ENCODE assay signal across 8 cellular contexts in the genomic region with DNA sequence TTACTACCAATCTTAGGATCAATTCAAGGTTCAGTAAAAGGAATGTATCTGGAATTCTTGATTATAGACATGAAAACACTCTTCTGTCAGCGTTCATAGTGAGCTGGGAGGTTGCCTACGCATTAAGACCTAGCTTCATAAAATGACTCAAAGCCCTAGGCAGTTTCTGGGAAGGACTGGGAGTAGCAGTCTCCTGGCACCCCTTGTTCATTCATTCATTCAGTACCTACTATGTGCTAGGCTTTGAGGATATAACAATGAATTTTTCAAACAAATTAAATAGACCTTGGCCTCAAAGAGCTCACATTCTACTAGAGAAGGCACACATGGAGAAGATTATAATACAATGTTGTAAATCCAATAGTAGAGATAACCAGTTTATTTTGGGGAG.
"Had no signal": no experiment of that assay in that cellular context is flagged by ENCODE, and none has a peak within 500 bp of the region (broad histone marks: within the 10 kb centered on the region; RNA-seq: fewer than 3 reads in every experiment).

No MANE protein-coding gene starts in this region.

- H3K27me3 Mint-ChIP-seq: IgD-negative memory B cell had no signal

- H3K4me1 Mint-ChIP-seq: GM23338, H9, IgD-negative memory B cell had no signal

- H3K4me3 ChIP-seq: GM23338 had no signal

- ATAC-seq: GM23338 had no signal

- DNase-seq: H9, HCEC 1CT, KBM-7 had no signal

- H3K4me2 ChIP-seq: GM23338 had no signal

- H3K27ac Mint-ChIP-seq: GM23338, H9, IgD-negative memory B cell had no signal

- H2AFZ ChIP-seq: GM23338 had no signal

- H3K9me3 Mint-ChIP-seq: GM23338, H9, IgD-negative memory B cell had no signal

- H3K4me3 Mint-ChIP-seq: GM23338, H9, IgD-negative memory B cell had no signal

- FAIRE-seq: H1, H54, HTR-8/SVneo had no signal
